Comparison of ENCODE assay signal across 9 cellular contexts in genomic region chr10:69086131-69086530, GRCh38. TPM values are rescaled to one million over a fixed set of nuclear protein-coding genes. Genes with fewer than 3 reads are reported as not detected.
DNase-seq lines count a peak whose midpoint lies in the region; ATAC-seq, FAIRE-seq and TF ChIP-seq lines count a peak whose summit lies in the region.
"Had no signal": no experiment of that assay in that cellular context is flagged by ENCODE, and none has a peak within 500 bp of the region (broad histone marks: within the 10 kb centered on the region; RNA-seq: fewer than 3 reads in every experiment).

No MANE protein-coding gene starts in this region.

- H3K4me3 ChIP-seq in DND-41 (ENCODE audit: low read depth in 1 of 2, low read length in 2 of 2) (no peak overlapping the region), OCI-LY1 (ENCODE audit: low read depth, low read length, poor library complexity, severe bottlenecking) (no peak overlapping the region), H1 (ENCODE audit: extremely low read depth in 1 of 4, insufficient read depth in 2 of 4, low read depth in 3 of 4, low read length in 4 of 4) (no peak overlapping the region), neuronal stem cell (ENCODE audit: low read length in 2 of 2) (no peak overlapping the region)
- H3K4me3 ChIP-seq: pancreas had no signal

- TF ChIP-seq CTCF in DND-41 (IDR thresholded peaks at IDR 0.05; ENCODE audit: borderline replicate concordance, extremely low read depth, low read length, poor library complexity, severe bottlenecking) (no peak), OCI-LY1 (IDR thresholded peaks at IDR 0.05; ENCODE audit: low read length) (no peak), H1 (IDR thresholded peaks at IDR 0.05; ENCODE audit: control extremely low read depth in 1 of 3, insufficient read depth in 1 of 3, low read depth in 1 of 3, low read length in 3 of 3) (no peak)

- H4K8ac ChIP-seq in H1 (ENCODE audit: extremely low read depth, insufficient read depth, low read length) (no peak overlapping the region), neuronal stem cell (ENCODE audit: low read depth, low read length) (no peak overlapping the region)

- no peaks in the 10 kb centered on the region for H3K9me2 ChIP-seq in OCI-LY1 (ENCODE audit: low read depth, low read length)

- H3K18ac ChIP-seq in H1 (ENCODE audit: extremely low read depth, low read length) (no peak overlapping the region), neuronal stem cell (ENCODE audit: low read length) (no peak overlapping the region)

- H2AFZ ChIP-seq in DND-41 (ENCODE audit: low read depth, low read length), result 0 out of 2 replicates have a peak overlapping the region, but pooled peaks have one; percentile 30
- H2AFZ ChIP-seq in OCI-LY1 (ENCODE audit: low read length), result peak overlapping the region; percentile 40; the same call in 1 of the 2 replicates
- peak overlapping the region; percentile 90 for H2AFZ ChIP-seq in H1 (ENCODE audit: low read length)
- H2AFZ ChIP-seq in neuronal stem cell (ENCODE audit: low read length), result peak overlapping the region; percentile 90

- peaks cover 12% of the 10 kb centered on the region for H3F3A ChIP-seq in OCI-LY1 (ENCODE audit: insufficient read depth, low read length)

- TF ChIP-seq POLR2A in H1 (IDR thresholded peaks at IDR 0.05; ENCODE audit: control extremely low read depth in 1 of 2, low read depth in 2 of 2, low read length in 2 of 2), result no peak

- H2BK5ac ChIP-seq in H1 (ENCODE audit: low read depth, low read length) (no peak overlapping the region), neuronal stem cell (ENCODE audit: low read length) (no peak overlapping the region)

- POLR2A ChIA-PET in H1 (lab: Charles Lee; ENCODE audit: partially characterized antibody), result interaction anchor here (1.6 kb wide), 1 partner anchor 98 kb away, joined by 4 read pairs; no protein-coding TSS in a partner anchor

- H3K79me2 ChIP-seq in DND-41 (ENCODE audit: insufficient read depth, low read length), result no peaks in the 10 kb centered on the region
- peaks cover 10% of the 10 kb centered on the region; the same call in 1 of the 2 replicates for H3K79me2 ChIP-seq in OCI-LY1 (ENCODE audit: insufficient read depth, low read length)
- no peaks in the 10 kb centered on the region for H3K79me2 ChIP-seq in H1 (ENCODE audit: control insufficient read depth in 1 of 2, insufficient read depth in 2 of 2, low read length in 2 of 2)

- H3K9ac ChIP-seq in DND-41 (ENCODE audit: low read depth, low read length) (no peak overlapping the region), OCI-LY1 (ENCODE audit: low read length) (no peak overlapping the region; the same call in 1 of the 2 replicates), H1 (replicated peaks in 1 of 4; ENCODE audit: extremely low read depth in 1 of 4, low read depth in 3 of 4, low read length in 3 of 4) (no peak overlapping the region), neuronal stem cell (ENCODE audit: low read depth, low read length, poor library complexity) (no peak overlapping the region)

- H3K23ac ChIP-seq in H1 (ENCODE audit: insufficient read length) (no peak overlapping the region), neuronal stem cell (ENCODE audit: low read depth, low read length, poor library complexity) (no peak overlapping the region)

- peaks cover 14% of the 10 kb centered on the region for H3K4me1 ChIP-seq in DND-41 (ENCODE audit: insufficient read depth, low read length)
- H3K4me1 ChIP-seq in OCI-LY1 (ENCODE audit: insufficient read depth, low read length, severe bottlenecking), result peaks cover 54% of the 10 kb centered on the region
- peaks cover 0 to 4% (median 1%) of the 10 kb centered on the region in 4 experiments; a peak in 3 of 7 replicates for H3K4me1 ChIP-seq in H1 (replicated peaks in 1 of 4; ENCODE audit: control insufficient read depth in 3 of 4, insufficient read depth in 4 of 4, low read length in 3 of 4)
- H3K4me1 ChIP-seq in neuronal stem cell (ENCODE audit: control insufficient read depth in 2 of 2, insufficient read depth in 1 of 2, low read depth in 1 of 2, low read length in 2 of 2), result peaks cover 4 to 5% of the 10 kb centered on the region in 2 donors
- H3K4me1 ChIP-seq: pancreas had no signal

- no peaks in the 10 kb centered on the region for H3K27me3 ChIP-seq in DND-41 (ENCODE audit: insufficient read depth, low read length, poor library complexity)
- no peaks in the 10 kb centered on the region for H3K27me3 ChIP-seq in OCI-LY1 (ENCODE audit: insufficient read depth, low read length)
- H3K27me3 ChIP-seq in H1 (replicated peaks in 1 of 4; ENCODE audit: control insufficient read depth in 3 of 4, extremely low read depth in 1 of 4, insufficient read depth in 3 of 4, low read length in 3 of 4), result no peaks in the 10 kb centered on the region
- no peaks in the 10 kb centered on the region for H3K27me3 ChIP-seq in neuronal stem cell (ENCODE audit: control insufficient read depth in 3 of 3, insufficient read depth in 3 of 3, low read depth in 1 of 3, low read length in 3 of 3)
- H3K27me3 ChIP-seq: pancreas had no signal

- no peak overlapping the region for H3K4me2 ChIP-seq in DND-41 (ENCODE audit: insufficient read depth, low read length)
- peak overlapping the region; percentile 19 for H3K4me2 ChIP-seq in OCI-LY1 (ENCODE audit: low read length)
- H3K4me2 ChIP-seq in H1 (ENCODE audit: insufficient read depth in 1 of 2, low read depth in 2 of 2, low read length in 2 of 2), result 0 out of 4 replicates have a peak overlapping the region, but pooled peaks of 1 of the 2 experiments have one; percentile 33
- no peak overlapping the region for H3K4me2 ChIP-seq in neuronal stem cell (ENCODE audit: insufficient read depth, low read length, poor library complexity, severe bottlenecking)

- H2BK12ac ChIP-seq in H1 (ENCODE audit: low read depth, low read length) (peak overlapping the region; percentile 1; the same call in 1 of the 2 replicates), neuronal stem cell (ENCODE audit: low read length) (no peak overlapping the region)

- CTCF ChIA-PET in H1 (lab: Charles Lee; ENCODE audit: partially characterized antibody), result interaction anchor here (1.6 kb wide), 1 partner anchor 21 kb away, joined by 6 read pairs; no protein-coding TSS in a partner anchor

- no peaks in the 10 kb centered on the region for H3K36me3 ChIP-seq in DND-41 (ENCODE audit: insufficient read depth, low read length)
- H3K36me3 ChIP-seq in OCI-LY1 (ENCODE audit: insufficient read depth, low read length), result no peaks in the 10 kb centered on the region
- no peaks in the 10 kb centered on the region for H3K36me3 ChIP-seq in H1 (ENCODE audit: control insufficient read depth in 2 of 4, insufficient read depth in 4 of 4, low read length in 3 of 4)
- no peaks in the 10 kb centered on the region for H3K36me3 ChIP-seq in neuronal stem cell (replicated peaks in 1 of 2; ENCODE audit: control insufficient read depth in 2 of 2, insufficient read depth in 2 of 2, low read length in 2 of 2)
- H3K36me3 ChIP-seq: pancreas had no signal

- H4K91ac ChIP-seq in H1 (replicated peaks; ENCODE audit: insufficient read length, low read length) (no peak overlapping the region), neuronal stem cell (ENCODE audit: low read depth, low read length, poor library complexity) (no peak overlapping the region)

- H3K56ac ChIP-seq in H1 (replicated peaks; ENCODE audit: insufficient read length, low read depth, low read length), result no peak overlapping the region

- TF ChIP-seq RAD21 in H1 (IDR thresholded peaks at IDR 0.05 in 1 of 2, conservative IDR thresholded peaks at IDR 0.05 in 1 of 2; ENCODE audit: low read depth in 2 of 2, low read length in 2 of 2), result no peak

- H2AK5ac ChIP-seq in H1 (ENCODE audit: low read depth, low read length), result no peak overlapping the region
- H2AK5ac ChIP-seq in neuronal stem cell (ENCODE audit: low read depth, low read length), result no peak overlapping the region

- FAIRE-seq in H1 (lab: Jason Lieb, UNC), result no peak
- FAIRE-seq: pancreas had no signal

- H4K5ac ChIP-seq in H1 (ENCODE audit: insufficient read length, low read depth, low read length), result no peak overlapping the region

- no peak for DNase-seq in DND-41
- DNase-seq in H1 (ENCODE audit: low read depth in 1 of 2, low spot score in 2 of 2), result no peak
- no peak for DNase-seq in neuronal stem cell (ENCODE audit: low spot score)
- no peak for DNase-seq in hippocampal formation (lab: John Stamatoyannopoulos, UW)
- no peak for DNase-seq in activated effector memory CD4-positive, alpha-beta T cell treated with Interleukin-2 at 50 U/mL for 16 hours
- no peak for DNase-seq in NCI-H2107 treated with DMSO at 0.1 percent for 48 hours (lab: John Stamatoyannopoulos, UW; ENCODE audit: unreplicated experiment)
- DNase-seq: pancreas had no signal

- no peaks in the 10 kb centered on the region for H3K23me2 ChIP-seq in H1 (ENCODE audit: low read depth, low read length)

- ATAC-seq in DND-41 (ENCODE audit: insufficient read depth, low read depth), result no peak
- no peak for ATAC-seq in HG03175 (IDR thresholded peaks at IDR 0.05; ENCODE audit: unreplicated experiment)

- no peak overlapping the region for H3K4ac ChIP-seq in H1 (replicated peaks; ENCODE audit: insufficient read length, low read depth, low read length)
- H3K4ac ChIP-seq in neuronal stem cell (ENCODE audit: low read length), result no peak overlapping the region

- H2BK20ac ChIP-seq in H1 (ENCODE audit: low read length), result no peak overlapping the region

- H3K14ac ChIP-seq in H1 (ENCODE audit: insufficient read length) (no peak overlapping the region), neuronal stem cell (ENCODE audit: low read length) (no peak overlapping the region)

- 68% methylated on average over 7 of the region's 7 CpGs; no CpG with 5 or more reads in 1 of the 2 experiments for WGBS in H1 (ENCODE audit: extremely low coverage in 1 of 2, insufficient coverage in 1 of 2, insufficient read length in 1 of 2, insufficient replicate concordance in 2 of 2, low coverage in 1 of 2, low lambda C conversion rate in 2 of 2, missing lambda C conversion rate in 1 of 2), 2 experiments
- no CpG with 5 or more reads among the region's 7 CpGs for WGBS in neuronal stem cell (ENCODE audit: extremely low coverage in 2 of 2, insufficient read length in 2 of 2, insufficient replicate concordance in 1 of 2), 2 donors

- TF ChIP-seq EP300 in H1 (IDR thresholded peaks at IDR 0.05; ENCODE audit: borderline replicate concordance in 1 of 2, low read depth in 2 of 2, low read length in 2 of 2), result no peak

- H3K9me3 ChIP-seq in DND-41 (ENCODE audit: insufficient read depth, low read length, severe bottlenecking) (no peaks in the 10 kb centered on the region), OCI-LY1 (ENCODE audit: low read length) (no peaks in the 10 kb centered on the region), H1 (ENCODE audit: insufficient read depth in 2 of 2, low read depth in 1 of 2, low read length in 1 of 2) (no peaks in the 10 kb centered on the region), neuronal stem cell (replicated peaks in 1 of 2; ENCODE audit: control insufficient read depth in 2 of 2, insufficient read depth in 1 of 2, low read depth in 1 of 2, low read length in 2 of 2) (no peaks in the 10 kb centered on the region)
- H3K9me3 ChIP-seq: pancreas had no signal

- H4K20me1 ChIP-seq in DND-41 (ENCODE audit: insufficient read depth, low read length), result no peaks in the 10 kb centered on the region
- no peaks in the 10 kb centered on the region for H4K20me1 ChIP-seq in OCI-LY1 (ENCODE audit: insufficient read depth, low read length)
- H4K20me1 ChIP-seq in H1 (replicated peaks in 1 of 2; ENCODE audit: control insufficient read depth in 1 of 2, insufficient read depth in 2 of 2, low read length in 2 of 2), result no peaks in the 10 kb centered on the region

- H3K27ac ChIP-seq in DND-41 (ENCODE audit: low read length) (no peak overlapping the region), OCI-LY1 (ENCODE audit: low read depth, low read length, poor library complexity, severe bottlenecking) (peak overlapping the region; percentile 38), H1 (ENCODE audit: low read depth, low read length) (no peak overlapping the region), neuronal stem cell (replicated peaks; ENCODE audit: low read length) (no peak overlapping the region)
- H3K27ac ChIP-seq: pancreas had no signal

- no peaks in the 10 kb centered on the region for H3K79me1 ChIP-seq in H1 (ENCODE audit: low read depth, low read length)
- peaks cover 2% of the 10 kb centered on the region for H3K79me1 ChIP-seq in neuronal stem cell (ENCODE audit: low read depth, low read length)

- no peak overlapping the region for H2BK120ac ChIP-seq in H1 (replicated peaks; ENCODE audit: low read depth, low read length)
- H2BK120ac ChIP-seq in neuronal stem cell (ENCODE audit: low read depth, low read length), result no peak overlapping the region

- H2BK15ac ChIP-seq in H1 (ENCODE audit: low read length), result no peak overlapping the region
- H2BK15ac ChIP-seq in neuronal stem cell (ENCODE audit: low read length), result no peak overlapping the region

RNA-seq across cellular contexts. Expression of gene SRGN, which starts 1.8 kb away (rescaled TPM):
- total RNA-seq in H1 (2021; fragmentation: NEBNext Ultra II Directional; extraction: Animal tissue kit (Norgen Biotek cat#: 25700)), result not detected in 2 replicates
- 0.06 TPM in 1 of 2 replicates, not detected in the other for polyA plus RNA-seq in H1 (2011; rRNA removed)
- 0.10 TPM for polyA plus RNA-seq in H1 (2011; cell fraction: cytosol; rRNA removed)
- not detected for polyA plus RNA-seq in H1 (2011; cell fraction: nucleus; rRNA removed)
- polyA plus RNA-seq in H1 (2012, experiment 1 of 2), result 0.18 TPM in 1 of 4 replicates, not detected in the others
- not detected for polyA plus RNA-seq in H1 (2012, experiment 2 of 2)
- not detected for polyA plus RNA-seq in H1 (2013, experiment 1 of 2)
- 0.04 TPM for polyA plus RNA-seq in H1 (2013, experiment 2 of 2)
- not detected in 2 replicates for polyA minus RNA-seq in H1 (2011; rRNA and poly(A)+ RNA removed)
- polyA minus RNA-seq in H1 (2011; cell fraction: cytosol; rRNA and poly(A)+ RNA removed), result not detected
- not detected for polyA minus RNA-seq in H1 (2011; cell fraction: nucleus; rRNA and poly(A)+ RNA removed)
- polyA plus RNA-seq in neuronal stem cell (2013, experiment 1 of 2), result not detected
- not detected for polyA plus RNA-seq in neuronal stem cell (2013, experiment 2 of 2)

RNA-seq across cellular contexts. Expression of gene VPS26A, which starts 37.8 kb away (rescaled TPM):
- total RNA-seq in H1 (2021; fragmentation: NEBNext Ultra II Directional; extraction: Animal tissue kit (Norgen Biotek cat#: 25700)), result 44.8 and 49.6 TPM in 2 replicates
- polyA plus RNA-seq in H1 (2011; rRNA removed), result 3.9 and 10.7 TPM in 2 replicates
- 11.8 TPM for polyA plus RNA-seq in H1 (2011; cell fraction: cytosol; rRNA removed)
- polyA plus RNA-seq in H1 (2011; cell fraction: nucleus; rRNA removed), result 1.4 TPM
- 14.0 to 34.0 TPM (median 16.1 TPM) in 4 replicates for polyA plus RNA-seq in H1 (2012, experiment 1 of 2)
- 4.1 TPM for polyA plus RNA-seq in H1 (2012, experiment 2 of 2)
- polyA plus RNA-seq in H1 (2013, experiment 1 of 2), result 27.0 TPM
- polyA plus RNA-seq in H1 (2013, experiment 2 of 2), result 27.4 TPM
- polyA minus RNA-seq in H1 (2011; rRNA and poly(A)+ RNA removed), result 6.6 and 7.0 TPM in 2 replicates
- 6.5 TPM for polyA minus RNA-seq in H1 (2011; cell fraction: cytosol; rRNA and poly(A)+ RNA removed)
- 6.1 TPM for polyA minus RNA-seq in H1 (2011; cell fraction: nucleus; rRNA and poly(A)+ RNA removed)
- polyA plus RNA-seq in neuronal stem cell (2013, experiment 1 of 2), result 44.4 TPM
- 45.6 TPM for polyA plus RNA-seq in neuronal stem cell (2013, experiment 2 of 2)

Comparison
In these comparisons a context has a peak if more than half of its experiments do, and no peak if none do; other contexts are left out.
1. H2AFZ ChIP-seq: peak in every context shown above with its lines; median percentile 90 in H1; 90 in neuronal stem cell; 40 in OCI-LY1; 30 in DND-41.